Comparison of ENCODE assay signal across 26 cellular contexts in the genomic region with DNA sequence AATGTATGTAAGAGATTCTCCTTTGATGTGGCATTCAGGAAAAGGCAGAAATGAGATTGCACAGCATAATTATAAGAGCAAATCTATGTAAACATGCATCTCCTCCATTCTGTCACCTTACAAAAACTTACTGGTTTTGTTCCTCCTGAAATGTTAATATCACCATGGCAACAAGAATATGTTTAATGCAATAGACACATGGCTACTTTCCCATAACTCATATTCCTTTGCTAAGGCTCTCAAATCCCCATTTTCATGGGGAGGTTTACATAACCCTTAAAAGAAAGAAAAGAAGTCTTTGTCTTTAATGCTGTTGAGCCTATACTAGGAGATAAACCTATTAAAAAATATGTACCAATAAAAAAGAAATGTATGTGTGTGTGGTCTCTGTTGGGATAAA.
"Had no signal": no experiment of that assay in that cellular context is flagged by ENCODE, and none has a peak within 500 bp of the region (broad histone marks: within the 10 kb centered on the region; RNA-seq: fewer than 3 reads in every experiment).

No MANE protein-coding gene starts in this region.

- H3K27me3 Mint-ChIP-seq: activated CD4-positive, alpha-beta memory T cell treated with anti-CD3 and anti-CD28 coated beads, Interleukin-2, amount 10 ng/mL, durations not matched to agents 7 days and 5 days; activated CD4-positive, alpha-beta T cell treated with anti-CD3 and anti-CD28 coated beads for 36 hours; activated CD4-positive, alpha-beta T cell treated with anti-CD3 and anti-CD28 coated beads, Interleukin-2, amount 10 ng/mL, durations not matched to agents 24 days and 14 days; activated naive CD4-positive, alpha-beta T cell treated with anti-CD3 and anti-CD28 coated beads, Interleukin-2, amount 10 ng/mL, durations not matched to agents 7 days and 5 days; activated T-cell treated with anti-CD3 and anti-CD28 coated beads, Interleukin-2, amount 50 U/mL, for 24 hours; effector memory CD8-positive, alpha-beta T cell had no signal

- ATAC-seq: activated CD4-positive, alpha-beta T cell treated with anti-CD3 and anti-CD28 coated beads for 36 hours; activated naive CD4-positive, alpha-beta T cell treated with anti-CD3 and anti-CD28 coated beads, Interleukin-2, amount 50 U/mL, for 72 hours; activated T-cell treated with anti-CD3 and anti-CD28 coated beads, Interleukin-2, amount 50 U/mL, for 72 hours; effector memory CD8-positive, alpha-beta T cell; foreskin keratinocyte; gastroesophageal sphincter; heart right ventricle had no signal

- H3K27me3 ChIP-seq: ascending aorta, brain microvascular endothelial cell, esophagus muscularis mucosa, foreskin keratinocyte, gastroesophageal sphincter, heart right ventricle had no signal

- H3K9me3 Mint-ChIP-seq: activated CD4-positive, alpha-beta memory T cell treated with anti-CD3 and anti-CD28 coated beads, Interleukin-2, amount 10 ng/mL, durations not matched to agents 7 days and 5 days; activated CD4-positive, alpha-beta T cell treated with anti-CD3 and anti-CD28 coated beads, Interleukin-2, amount 10 ng/mL, durations not matched to agents 24 days and 14 days; activated naive CD4-positive, alpha-beta T cell treated with anti-CD3 and anti-CD28 coated beads, Interleukin-2, amount 10 ng/mL, durations not matched to agents 7 days and 5 days; activated naive CD4-positive, alpha-beta T cell treated with anti-CD3 and anti-CD28 coated beads, Interleukin-2, amount 50 U/mL, for 72 hours; activated naive CD8-positive, alpha-beta T cell treated with anti-CD3 and anti-CD28 coated beads, Interleukin-2, amount 10 ng/mL, durations not matched to agents 7 days and 5 days; activated T-cell treated with anti-CD3 and anti-CD28 coated beads, Interleukin-2, amount 50 U/mL, for 24 hours; activated T-cell treated with anti-CD3 and anti-CD28 coated beads, Interleukin-2, amount 50 U/mL, for 72 hours; effector memory CD8-positive, alpha-beta T cell had no signal

- H3K27ac Mint-ChIP-seq: activated CD4-positive, alpha-beta memory T cell treated with anti-CD3 and anti-CD28 coated beads, Interleukin-2, amount 10 ng/mL, durations not matched to agents 7 days and 5 days; activated CD4-positive, alpha-beta T cell treated with anti-CD3 and anti-CD28 coated beads for 36 hours; activated CD4-positive, alpha-beta T cell treated with anti-CD3 and anti-CD28 coated beads, Interleukin-2, amount 10 ng/mL, durations not matched to agents 24 days and 14 days; activated naive CD4-positive, alpha-beta T cell treated with anti-CD3 and anti-CD28 coated beads, Interleukin-2, amount 10 ng/mL, durations not matched to agents 7 days and 5 days; activated naive CD8-positive, alpha-beta T cell treated with anti-CD3 and anti-CD28 coated beads, Interleukin-2, amount 10 ng/mL, durations not matched to agents 7 days and 5 days; activated T-cell treated with anti-CD3 and anti-CD28 coated beads, Interleukin-2, amount 50 U/mL, for 24 hours; activated T-cell treated with anti-CD3 and anti-CD28 coated beads, Interleukin-2, amount 50 U/mL, for 72 hours; effector memory CD8-positive, alpha-beta T cell had no signal

- H3K4me3 ChIP-seq: ascending aorta, esophagus muscularis mucosa, gastroesophageal sphincter, heart right ventricle had no signal

- H3K4me1 ChIP-seq: ascending aorta, foreskin keratinocyte had no signal

- H3K36me3 Mint-ChIP-seq: activated naive CD4-positive, alpha-beta T cell treated with anti-CD3 and anti-CD28 coated beads, Interleukin-2, amount 10 ng/mL, durations not matched to agents 7 days and 5 days; activated naive CD4-positive, alpha-beta T cell treated with anti-CD3 and anti-CD28 coated beads, Interleukin-2, amount 50 U/mL, for 72 hours; activated naive CD8-positive, alpha-beta T cell treated with anti-CD3 and anti-CD28 coated beads, Interleukin-2, amount 10 ng/mL, durations not matched to agents 7 days and 5 days had no signal

- DNase-seq: activated CD4-positive, alpha-beta memory T cell treated with anti-CD3 and anti-CD28 coated beads, Interleukin-2, amount 10 ng/mL, durations not matched to agents 7 days and 5 days; activated CD4-positive, alpha-beta T cell treated with anti-CD3 and anti-CD28 coated beads for 36 hours; activated CD4-positive, alpha-beta T cell treated with anti-CD3 and anti-CD28 coated beads, Interleukin-2, amount 10 ng/mL, durations not matched to agents 24 days and 14 days; activated CD4-positive, CD25-positive, alpha-beta regulatory T cell; activated CD4-positive, CD25-positive, alpha-beta regulatory T cell treated with anti-CD3 and anti-CD28 coated beads, Interleukin-2, amount 50 U/mL, for 72 hours; activated CD8-positive, alpha-beta memory T cell treated with anti-CD3 and anti-CD28 coated beads, Interleukin-2, amount 50 U/mL, for 48 hours; activated gamma-delta T cell; activated naive CD4-positive, alpha-beta T cell; activated naive CD4-positive, alpha-beta T cell treated with anti-CD3 and anti-CD28 coated beads, Interleukin-2, amount 10 ng/mL, durations not matched to agents 7 days and 5 days; activated naive CD8-positive, alpha-beta T cell treated with anti-CD3 and anti-CD28 coated beads, Interleukin-2, amount 10 ng/mL, durations not matched to agents 7 days and 5 days; activated T-cell treated with anti-CD3 and anti-CD28 coated beads for 4 hours; activated T-cell treated with anti-CD3 and anti-CD28 coated beads, Interleukin-2, amount 50 U/mL, for 24 hours; activated T-cell treated with anti-CD3 and anti-CD28 coated beads, Interleukin-2, amount 50 U/mL, for 72 hours; brain microvascular endothelial cell; cortex of kidney; dermis blood vessel endothelial cell; effector CD4-positive, alpha-beta T cell; effector memory CD8-positive, alpha-beta T cell; erythroblast; foreskin keratinocyte; heart right ventricle; T-helper 2 cell had no signal

- H3K27ac ChIP-seq: ascending aorta, brain microvascular endothelial cell, esophagus muscularis mucosa, foreskin keratinocyte, gastroesophageal sphincter, heart right ventricle had no signal

- H3K4me1 Mint-ChIP-seq: activated CD4-positive, alpha-beta memory T cell treated with anti-CD3 and anti-CD28 coated beads, Interleukin-2, amount 10 ng/mL, durations not matched to agents 7 days and 5 days; activated CD4-positive, alpha-beta T cell treated with anti-CD3 and anti-CD28 coated beads for 36 hours; activated naive CD4-positive, alpha-beta T cell treated with anti-CD3 and anti-CD28 coated beads, Interleukin-2, amount 10 ng/mL, durations not matched to agents 7 days and 5 days; activated naive CD8-positive, alpha-beta T cell treated with anti-CD3 and anti-CD28 coated beads, Interleukin-2, amount 10 ng/mL, durations not matched to agents 7 days and 5 days had no signal

- H3K9me3 ChIP-seq: ascending aorta, esophagus muscularis mucosa, gastroesophageal sphincter, heart right ventricle had no signal

- H3K36me3 ChIP-seq: ascending aorta, brain microvascular endothelial cell, gastroesophageal sphincter had no signal

- H3K4me3 Mint-ChIP-seq: activated CD4-positive, alpha-beta memory T cell treated with anti-CD3 and anti-CD28 coated beads, Interleukin-2, amount 10 ng/mL, durations not matched to agents 7 days and 5 days; activated CD4-positive, alpha-beta T cell treated with anti-CD3 and anti-CD28 coated beads for 36 hours; activated CD4-positive, alpha-beta T cell treated with anti-CD3 and anti-CD28 coated beads, Interleukin-2, amount 10 ng/mL, durations not matched to agents 24 days and 14 days; activated naive CD4-positive, alpha-beta T cell treated with anti-CD3 and anti-CD28 coated beads, Interleukin-2, amount 10 ng/mL, durations not matched to agents 7 days and 5 days; activated naive CD8-positive, alpha-beta T cell treated with anti-CD3 and anti-CD28 coated beads, Interleukin-2, amount 10 ng/mL, durations not matched to agents 7 days and 5 days; activated T-cell treated with anti-CD3 and anti-CD28 coated beads, Interleukin-2, amount 50 U/mL, for 24 hours; activated T-cell treated with anti-CD3 and anti-CD28 coated beads, Interleukin-2, amount 50 U/mL, for 72 hours; effector memory CD8-positive, alpha-beta T cell had no signal
